Comparison of ENCODE assay signal across 12 cellular contexts in genomic region chrX:93538575-93538974, GRCh38.
DNase-seq lines count a peak whose midpoint lies in the region; ATAC-seq and TF ChIP-seq lines count a peak whose summit lies in the region.
"Had no signal": no experiment of that assay in that cellular context is flagged by ENCODE, and none has a peak within 500 bp of the region (broad histone marks: within the 10 kb centered on the region; RNA-seq: fewer than 3 reads in every experiment).

No MANE protein-coding gene starts in this region.

- H3K4me2 ChIP-seq in mesenchymal stem cell (ENCODE audit: low read length, poor library complexity, severe bottlenecking), result no peak overlapping the region

- CTCF ChIA-PET in MCF 10A (lab: Yijun Ruan, JAX), result interaction anchor here (0.5 to 2.3 kb wide), 17 partner anchors 9 to 1307 kb away, joined by 3 to 12 read pairs (median 4); no protein-coding TSS in a partner anchor

- ATAC-seq in foreskin keratinocyte, result no peak
- ATAC-seq in GM21381 (IDR thresholded peaks at IDR 0.05; ENCODE audit: unreplicated experiment), result no peak

- H2BK120ac ChIP-seq in mesenchymal stem cell (ENCODE audit: low read depth, low read length), result no peak overlapping the region

- H3K9me3 ChIP-seq in breast epithelium (no peaks in the 10 kb centered on the region), mesenchymal stem cell (ENCODE audit: control insufficient read depth, low read length) (no peaks in the 10 kb centered on the region)

- H3K9ac ChIP-seq in mesenchymal stem cell (ENCODE audit: low read length), result no peak overlapping the region

- H3K4ac ChIP-seq in mesenchymal stem cell (ENCODE audit: low read depth in 1 of 2, low read length in 2 of 2), result no peak overlapping the region

- no peak overlapping the region for H3K18ac ChIP-seq in mesenchymal stem cell (ENCODE audit: low read depth in 1 of 2, low read length in 2 of 2)

- H3K9me3 Mint-ChIP-seq in MCF 10A (ENCODE audit: unreplicated experiment), result no peaks in the 10 kb centered on the region

- TF ChIP-seq CTCF in MCF 10A (IDR thresholded peaks at IDR 0.05; ENCODE audit: unreplicated experiment) (peak; percentile 51), breast epithelium (IDR thresholded peaks at IDR 0.05) (no peak), foreskin keratinocyte (conservative IDR thresholded peaks at IDR 0.05) (peak; percentile 52)

- no peak overlapping the region for H2BK5ac ChIP-seq in mesenchymal stem cell (ENCODE audit: low read depth, low read length, poor library complexity, severe bottlenecking)

- H3K36me3 Mint-ChIP-seq in MCF 10A (ENCODE audit: insufficient read depth, unreplicated experiment), result peaks cover 2% of the 10 kb centered on the region
- H3K36me3 Mint-ChIP-seq: activated naive CD8-positive, alpha-beta T cell had no signal

- TF ChIP-seq POLR2A in breast epithelium (IDR thresholded peaks at IDR 0.05), result no peak

- H3K27me3 Mint-ChIP-seq in MCF 10A (ENCODE audit: insufficient read depth, unreplicated experiment), result no peaks in the 10 kb centered on the region
- H3K27me3 Mint-ChIP-seq: activated naive CD8-positive, alpha-beta T cell had no signal

- no peak overlapping the region for H4K8ac ChIP-seq in mesenchymal stem cell (ENCODE audit: low read length)

- no TSS peak for BruUV-seq in MCF 10A (replicated peaks; lab: Mats Ljungman, UMichigan)

- no peak overlapping the region for H3K14ac ChIP-seq in mesenchymal stem cell (ENCODE audit: low read length in 2 of 2)

- H2BK15ac ChIP-seq in mesenchymal stem cell (ENCODE audit: low read depth, poor library complexity, severe bottlenecking), result no peak overlapping the region

- POLR2A ChIA-PET in MCF 10A (lab: Yijun Ruan, JAX), result interaction anchor here (0.7 kb wide), 1 partner anchor 147 kb away, joined by 3 read pairs; no protein-coding TSS in a partner anchor

- H3K4me3 ChIP-seq in breast epithelium, result no peak overlapping the region
- no peak overlapping the region for H3K4me3 ChIP-seq in mesenchymal stem cell (ENCODE audit: insufficient read depth in 1 of 2, low read depth in 1 of 2, low read length in 2 of 2)
- H3K4me3 ChIP-seq: lung had no signal

- H3K23ac ChIP-seq in mesenchymal stem cell (ENCODE audit: low read length in 2 of 2), result no peak overlapping the region

- WGBS in mesenchymal stem cell, result no CpG with 5 or more reads among the region's 3 CpGs

- H3K36me3 ChIP-seq in breast epithelium (peaks cover 4% of the 10 kb centered on the region), mesenchymal stem cell (ENCODE audit: control insufficient read depth in 1 of 2, insufficient read depth in 2 of 2, low read depth in 1 of 2, low read length in 2 of 2) (no peaks in the 10 kb centered on the region)
- H3K36me3 ChIP-seq: WERI-Rb-1 had no signal

- H2AFZ ChIP-seq in mesenchymal stem cell (ENCODE audit: low read depth, low read length), result no peak overlapping the region

- no peak overlapping the region for H3K27ac Mint-ChIP-seq in MCF 10A (ENCODE audit: low read depth, unreplicated experiment)
- H3K27ac Mint-ChIP-seq: activated naive CD8-positive, alpha-beta T cell had no signal

- no peak overlapping the region for H3K27ac ChIP-seq in breast epithelium
- no peak overlapping the region for H3K27ac ChIP-seq in foreskin keratinocyte
- no peak overlapping the region for H3K27ac ChIP-seq in mesenchymal stem cell (ENCODE audit: low read length, poor library complexity, severe bottlenecking)
- H3K27ac ChIP-seq: WERI-Rb-1 had no signal

- no peaks in the 10 kb centered on the region for H3K79me1 ChIP-seq in mesenchymal stem cell (replicated peaks; ENCODE audit: low read length, poor library complexity, severe bottlenecking)

- DNase-seq in MCF 10A (ENCODE audit: unreplicated experiment) (peak; percentile 17), breast epithelium (ENCODE audit: low spot score in 2 of 2) (no peak), OCI-M1 (lab: John Stamatoyannopoulos, UW) (peak; percentile 8), foreskin keratinocyte (no peak), mesenchymal stem cell (no peak)
- no peak for DNase-seq in activated T-cell treated with anti-CD3 and anti-CD28 coated beads, Interleukin-2, amount 50 U/mL, for 48 hours
- DNase-seq in stimulated activated naive CD4-positive, alpha-beta T cell (lab: John Stamatoyannopoulos, UW), result no peak
- DNase-seq: NCI-H446 treated with DMSO at 0.1 percent for 48 hours, WERI-Rb-1 had no signal

- H3K27me3 ChIP-seq in breast epithelium (peaks cover 0 to 17% of the 10 kb centered on the region in 2 donors), foreskin keratinocyte (no peaks in the 10 kb centered on the region), mesenchymal stem cell (ENCODE audit: control insufficient read depth in 1 of 2, insufficient read depth in 1 of 2, low read length in 2 of 2) (no peaks in the 10 kb centered on the region)

- no peak overlapping the region for H2BK12ac ChIP-seq in mesenchymal stem cell (ENCODE audit: low read length in 2 of 2)

- H4K91ac ChIP-seq in mesenchymal stem cell (ENCODE audit: low read length), result no peak overlapping the region

- H3K4me1 ChIP-seq in breast epithelium (no peaks in the 10 kb centered on the region), foreskin keratinocyte (no peaks in the 10 kb centered on the region), mesenchymal stem cell (ENCODE audit: control insufficient read depth, insufficient read depth, low read depth, low read length) (no peaks in the 10 kb centered on the region)

- no peaks in the 10 kb centered on the region for H3K4me1 Mint-ChIP-seq in MCF 10A (ENCODE audit: insufficient read depth, unreplicated experiment)

- intact Hi-C loops in MCF 10A (cut with micrococcal nuclease), result loop anchor here (2.0 kb wide), 1 partner anchor 1306 kb away; no protein-coding TSS in a partner anchor
- intact Hi-C loops in breast epithelium (cut with DNase I; ENCODE audit: low total_unique reads), result no loop called here

- H3K4me3 Mint-ChIP-seq in MCF 10A (ENCODE audit: unreplicated experiment), result no peak overlapping the region
- H3K4me3 Mint-ChIP-seq: activated naive CD8-positive, alpha-beta T cell had no signal

- H2AK5ac ChIP-seq in mesenchymal stem cell (ENCODE audit: low read length, severe bottlenecking), result no peak overlapping the region

Comparison
In these comparisons a context has a peak if more than half of its experiments do, and no peak if none do; other contexts are left out.
1. DNase-seq: peak in MCF 10A (single experiment) and OCI-M1 (single experiment); none in breast epithelium (0 of 2), foreskin keratinocyte (0 of 2), mesenchymal stem cell (single experiment), activated T-cell treated with anti-CD3 and anti-CD28 coated beads, Interleukin-2, amount 50 U/mL, for 48 hours (0 of 2) and stimulated activated naive CD4-positive, alpha-beta T cell (0 of 6).
2. CTCF ChIP-seq: peak in MCF 10A (single experiment) and foreskin keratinocyte (single experiment); none in breast epithelium (0 of 3).